In the genomic region with DNA sequence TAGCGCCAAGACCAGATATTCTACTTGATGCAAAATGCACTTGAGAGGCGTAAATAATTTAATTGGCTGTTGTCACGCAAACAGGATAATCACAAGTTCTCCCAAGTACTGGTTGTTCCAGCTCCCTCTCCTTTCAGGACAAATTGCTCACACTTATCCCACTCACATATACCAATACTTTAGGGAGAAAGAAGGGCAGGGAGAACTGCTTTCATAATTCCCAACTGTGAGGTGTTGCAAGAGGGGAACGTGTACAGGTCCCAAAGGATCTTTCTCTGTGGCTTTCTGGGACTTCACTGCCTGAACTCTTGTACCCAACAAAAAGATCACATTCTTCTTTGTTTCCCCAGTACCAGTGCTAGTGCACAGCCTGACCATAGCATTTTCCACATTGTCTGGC, we compare ENCODE assay signal across 1 cellular context.
TF ChIP-seq lines count a peak whose summit lies in the region.

No MANE protein-coding gene starts in this region.

TF ChIP-seq in HCT116, 20 proteins besides CTCF, POLR2A, EP300 and RAD21:
- no peak for TF ChIP-seq ZNF274 (IDR thresholded peaks at IDR 0.05; ENCODE audit: low read depth, low read length)
- no peak for TF ChIP-seq ZFX (IDR thresholded peaks at IDR 0.05)
- no peak for TF ChIP-seq EGR1 (IDR thresholded peaks at IDR 0.05; ENCODE audit: low read depth)
- TF ChIP-seq EZH2phosphoT487 (IDR thresholded peaks at IDR 0.05; ENCODE audit: borderline replicate concordance): no peak
- TF ChIP-seq, protein P1, sequence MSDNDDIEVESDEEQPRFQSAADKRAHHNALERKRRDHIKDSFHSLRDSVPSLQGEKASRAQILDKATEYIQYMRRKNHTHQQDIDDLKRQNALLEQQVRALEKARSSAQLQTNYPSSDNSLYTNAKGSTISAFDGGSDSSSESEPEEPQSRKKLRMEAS (IDR thresholded peaks at IDR 0.05): no peak
- TF ChIP-seq POLR2AphosphoS5 (IDR thresholded peaks at IDR 0.05; ENCODE audit: low read depth, low read length): no peak
